In genomic region chr17:37131670-37132620, GRCh38 we compare ENCODE assay signal across 24 cellular contexts.
DNase-seq lines count a peak whose midpoint lies in the region; ATAC-seq and TF ChIP-seq lines count a peak whose summit lies in the region.
"Had no signal": no experiment of that assay in that cellular context is flagged by ENCODE, and none has a peak within 500 bp of the region (broad histone marks: within the 10 kb centered on the region; RNA-seq: fewer than 3 reads in every experiment).

No MANE protein-coding gene starts in this region.

- peak overlapping the region; percentile 33 for H3K27ac Mint-ChIP-seq in type B pancreatic cell
- H3K27ac Mint-ChIP-seq: activated CD4-positive, alpha-beta memory T cell treated with anti-CD3 and anti-CD28 coated beads for 36 hours; activated naive CD8-positive, alpha-beta T cell treated with anti-CD3 and anti-CD28 coated beads for 36 hours; stimulated activated effector memory CD8-positive, alpha-beta T cell treated with anti-CD3 and anti-CD28 coated beads, Interleukin-12 subunit alpha, Interleukin-12 subunit beta, amount 100 ng/mL, for 72 hours had no signal

- H3K36me3 Mint-ChIP-seq in type B pancreatic cell: peaks cover 15% of the 10 kb centered on the region

- H3K4me3 Mint-ChIP-seq in type B pancreatic cell: peak overlapping the region; percentile 13
- H3K4me3 Mint-ChIP-seq: activated CD4-positive, alpha-beta memory T cell treated with anti-CD3 and anti-CD28 coated beads for 36 hours; activated naive CD8-positive, alpha-beta T cell treated with anti-CD3 and anti-CD28 coated beads for 36 hours; stimulated activated effector memory CD8-positive, alpha-beta T cell treated with anti-CD3 and anti-CD28 coated beads, Interleukin-12 subunit alpha, Interleukin-12 subunit beta, amount 100 ng/mL, for 72 hours had no signal

- peaks cover 10% of the 10 kb centered on the region for H3K36me3 ChIP-seq in cardiac muscle cell
- no peaks in the 10 kb centered on the region for H3K36me3 ChIP-seq in ectodermal cell (ENCODE audit: control insufficient read depth, insufficient read depth, low read length)
- no peaks in the 10 kb centered on the region for H3K36me3 ChIP-seq in mucosa of descending colon (ENCODE audit: low read depth)

- TF ChIP-seq CTCF in cardiac muscle cell (IDR thresholded peaks at IDR 0.05; ENCODE audit: low read depth, low read length) (no peak), mucosa of descending colon (IDR thresholded peaks at IDR 0.05) (no peak), type B pancreatic cell (conservative IDR thresholded peaks at IDR 0.05) (no peak)

- H3K9me3 ChIP-seq in cardiac muscle cell (ENCODE audit: low read depth): no peaks in the 10 kb centered on the region
- no peaks in the 10 kb centered on the region for H3K9me3 ChIP-seq in ectodermal cell (ENCODE audit: control insufficient read depth, low read length)
- no peaks in the 10 kb centered on the region for H3K9me3 ChIP-seq in mucosa of descending colon
- H3K9me3 ChIP-seq: BE2C, lower lobe of right lung had no signal

- no peaks in the 10 kb centered on the region for H3K9me3 Mint-ChIP-seq in type B pancreatic cell
- H3K9me3 Mint-ChIP-seq: activated CD4-positive, alpha-beta memory T cell treated with anti-CD3 and anti-CD28 coated beads for 36 hours; activated naive CD8-positive, alpha-beta T cell treated with anti-CD3 and anti-CD28 coated beads for 36 hours; stimulated activated effector memory CD8-positive, alpha-beta T cell treated with anti-CD3 and anti-CD28 coated beads, Interleukin-12 subunit alpha, Interleukin-12 subunit beta, amount 100 ng/mL, for 72 hours had no signal

- no peak overlapping the region for H3K4me3 ChIP-seq in cardiac muscle cell
- H3K4me3 ChIP-seq in ectodermal cell (ENCODE audit: insufficient read depth, low read depth, low read length): no peak overlapping the region
- H3K4me3 ChIP-seq in mucosa of descending colon: no peak overlapping the region
- H3K4me3 ChIP-seq: lower lobe of right lung, PC-9 had no signal

- no peak for ATAC-seq in Right ventricle myocardium inferior
- peak; percentile 86 for ATAC-seq in mucosa of descending colon
- ATAC-seq in HG03442 (IDR thresholded peaks at IDR 0.05; ENCODE audit: unreplicated experiment): no peak
- ATAC-seq: activated CD4-positive, CD25-positive, alpha-beta regulatory T cell treated with anti-CD3 and anti-CD28 coated beads, Interleukin-2, amount 50 U/mL, for 24 hours; lower lobe of right lung; stimulated activated effector memory CD8-positive, alpha-beta T cell treated with anti-CD3 and anti-CD28 coated beads, Interleukin-12 subunit alpha, Interleukin-12 subunit beta, amount 100 ng/mL, for 72 hours had no signal

- H3K27me3 ChIP-seq in cardiac muscle cell: no peaks in the 10 kb centered on the region
- no peaks in the 10 kb centered on the region for H3K27me3 ChIP-seq in ectodermal cell (ENCODE audit: control insufficient read depth, insufficient read depth, low read length, poor library complexity, severe bottlenecking)
- H3K27me3 ChIP-seq: BE2C had no signal

- intact Hi-C loops in Right ventricle myocardium inferior (cut with DNase I): no loop called here
- intact Hi-C loops in mucosa of descending colon (cut with DNase I, micrococcal nuclease): no loop called here

- H3K4me1 Mint-ChIP-seq in type B pancreatic cell (ENCODE audit: unreplicated experiment): peaks cover 39% of the 10 kb centered on the region
- H3K4me1 Mint-ChIP-seq: activated naive CD8-positive, alpha-beta T cell treated with anti-CD3 and anti-CD28 coated beads for 36 hours; stimulated activated effector memory CD8-positive, alpha-beta T cell treated with anti-CD3 and anti-CD28 coated beads, Interleukin-12 subunit alpha, Interleukin-12 subunit beta, amount 100 ng/mL, for 72 hours had no signal

- DNase-seq in cardiac muscle cell (ENCODE audit: low read depth in 1 of 2, low spot score in 1 of 2): no peak
- no peak for DNase-seq in Right ventricle myocardium inferior (ENCODE audit: missing footprints)
- peak in 1 of 3 donors; percentile 24 for DNase-seq in mucosa of descending colon
- DNase-seq in type B pancreatic cell (ENCODE audit: extremely low spot score, unreplicated experiment): no peak
- DNase-seq in NCI-H510A (lab: John Stamatoyannopoulos, UW): no peak
- DNase-seq in NCI-H1694 treated with DMSO at 0.1 percent for 48 hours (lab: John Stamatoyannopoulos, UW): no peak
- DNase-seq: activated CD4-positive, alpha-beta memory T cell treated with anti-CD3 and anti-CD28 coated beads for 36 hours; activated effector memory CD4-positive, alpha-beta T cell treated with Interleukin-2 at 50 U/mL for 16 hours; activated naive CD8-positive, alpha-beta T cell treated with anti-CD3 and anti-CD28 coated beads for 36 hours; BE2C; effector memory CD4-positive, alpha-beta T cell; lower lobe of right lung; NCI-H1417; NCI-H510A treated with DMSO at 0.1 percent for 48 hours; NK-92 treated with Interleukin-12 subunit alpha and Interleukin-12 subunit beta, amount 100 ng/mL, for 24 hours; nucleus accumbens; PC-9; SHP77 treated with DMSO at 0.1 percent for 48 hours; stimulated activated CD4-positive, alpha-beta T cell treated with anti-CD3 and anti-CD28 coated beads, Interleukin-2, amount 100 ng/mL, for 48 hours; substantia nigra had no signal

- H3K27me3 Mint-ChIP-seq in type B pancreatic cell: no peaks in the 10 kb centered on the region
- H3K27me3 Mint-ChIP-seq: activated CD4-positive, alpha-beta memory T cell treated with anti-CD3 and anti-CD28 coated beads for 36 hours; activated naive CD8-positive, alpha-beta T cell treated with anti-CD3 and anti-CD28 coated beads for 36 hours had no signal

- WGBS in ectodermal cell, 2 experiments: 71 to 77% methylated on average over 16 of the region's 16 CpGs

- H3K27ac ChIP-seq in cardiac muscle cell: peak overlapping the region; percentile 45
- H3K27ac ChIP-seq in ectodermal cell (ENCODE audit: insufficient read depth, low read depth, low read length, poor library complexity, severe bottlenecking): peak overlapping the region; percentile 4
- H3K27ac ChIP-seq: lower lobe of right lung, PC-9 had no signal

- H3K4me1 ChIP-seq in cardiac muscle cell (ENCODE audit: low read depth) (peaks cover 56% of the 10 kb centered on the region), ectodermal cell (ENCODE audit: control insufficient read depth, insufficient read depth, low read length) (peaks cover 47% of the 10 kb centered on the region), mucosa of descending colon (ENCODE audit: low read depth) (peaks cover 12% of the 10 kb centered on the region)
- H3K4me1 ChIP-seq: lower lobe of right lung had no signal
